In the genomic region with DNA sequence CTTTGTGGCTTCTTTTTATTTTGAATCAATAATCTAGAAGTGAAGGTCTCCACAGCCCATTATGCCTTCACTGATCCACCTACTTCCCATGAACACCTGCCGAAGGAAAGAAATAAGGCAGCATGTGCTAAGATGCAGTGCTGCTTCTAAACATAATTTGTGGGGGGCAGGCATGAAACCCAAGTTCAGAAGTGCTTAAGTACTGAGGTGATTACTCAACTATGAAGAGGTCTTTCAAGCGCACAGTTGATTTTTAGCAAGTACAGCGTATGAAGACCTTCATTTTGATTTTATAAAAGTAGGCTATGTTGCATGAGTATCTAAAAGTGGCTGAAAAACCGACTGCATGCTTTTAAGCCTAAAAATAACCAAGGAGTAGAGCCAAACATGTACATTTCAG, we compare ENCODE assay signal across 19 cellular contexts. TPM values are rescaled to one million over a fixed set of nuclear protein-coding genes. Genes with fewer than 3 reads are reported as not detected.
DNase-seq lines count a peak whose midpoint lies in the region; ATAC-seq and TF ChIP-seq lines count a peak whose summit lies in the region.
"Had no signal": no experiment of that assay in that cellular context is flagged by ENCODE, and none has a peak within 500 bp of the region (broad histone marks: within the 10 kb centered on the region; RNA-seq: fewer than 3 reads in every experiment).

No MANE protein-coding gene starts in this region.

- no peak overlapping the region for H3K4me3 Mint-ChIP-seq in activated T-cell treated with anti-CD3 and anti-CD28 coated beads, Interleukin-2, amount 50 U/mL, for 24 hours
- no peak overlapping the region for H3K4me3 Mint-ChIP-seq in neural crest cell
- H3K4me3 Mint-ChIP-seq: activated naive CD8-positive, alpha-beta T cell; central memory CD8-positive, alpha-beta T cell had no signal

- ATAC-seq in GM21619 (IDR thresholded peaks at IDR 0.05; ENCODE audit: unreplicated experiment) = peak; percentile 21
- peak; percentile 14 for ATAC-seq in HG03108 (IDR thresholded peaks at IDR 0.05; ENCODE audit: unreplicated experiment)
- ATAC-seq: A549, psoas muscle had no signal

- DNase-seq in activated T-cell treated with anti-CD3 and anti-CD28 coated beads, Interleukin-2, amount 50 U/mL, for 24 hours = no peak
- no peak for DNase-seq in activated T-cell treated with anti-CD3 and anti-CD28 coated beads, Interleukin-2, amount 50 U/mL, for 1 hour
- no peak for DNase-seq in neural crest cell (ENCODE audit: low read depth, low spot score)
- no peak for DNase-seq in HPDE6-E6E7 (ENCODE audit: extremely low spot score)
- DNase-seq in NCI-H446 (lab: John Stamatoyannopoulos, UW) = no peak
- DNase-seq in NCI-H2029 treated with DMSO at 0.1 percent for 48 hours (lab: John Stamatoyannopoulos, UW) = no peak
- DNase-seq: COR-L47, glutamatergic neuron, Karpas-422, kidney glomerular epithelial cell, NCI-H1694, psoas muscle, SJCRH30, trophoblast cell had no signal

- no peaks in the 10 kb centered on the region for H3K27me3 Mint-ChIP-seq in activated T-cell treated with anti-CD3 and anti-CD28 coated beads, Interleukin-2, amount 50 U/mL, for 24 hours
- H3K27me3 Mint-ChIP-seq in neural crest cell (ENCODE audit: low read depth) = no peaks in the 10 kb centered on the region
- H3K27me3 Mint-ChIP-seq: activated naive CD8-positive, alpha-beta T cell; central memory CD8-positive, alpha-beta T cell had no signal

- peaks cover 10% of the 10 kb centered on the region for H3K4me1 Mint-ChIP-seq in activated T-cell treated with anti-CD3 and anti-CD28 coated beads, Interleukin-2, amount 50 U/mL, for 24 hours (ENCODE audit: low read depth)
- H3K4me1 Mint-ChIP-seq in neural crest cell = peaks cover 4% of the 10 kb centered on the region
- H3K4me1 Mint-ChIP-seq: central memory CD8-positive, alpha-beta T cell had no signal

- peak overlapping the region; percentile 56 for H3K27ac Mint-ChIP-seq in activated T-cell treated with anti-CD3 and anti-CD28 coated beads, Interleukin-2, amount 50 U/mL, for 24 hours
- peak overlapping the region; percentile 19 for H3K27ac Mint-ChIP-seq in neural crest cell (ENCODE audit: unreplicated experiment)
- H3K27ac Mint-ChIP-seq: activated naive CD8-positive, alpha-beta T cell had no signal

- H3K36me3 Mint-ChIP-seq in activated T-cell treated with anti-CD3 and anti-CD28 coated beads, Interleukin-2, amount 50 U/mL, for 24 hours (ENCODE audit: low read depth) = peaks cover 44% of the 10 kb centered on the region
- H3K36me3 Mint-ChIP-seq in neural crest cell (ENCODE audit: low read depth) = peaks cover 17% of the 10 kb centered on the region

- no peaks in the 10 kb centered on the region for H3K9me3 Mint-ChIP-seq in activated T-cell treated with anti-CD3 and anti-CD28 coated beads, Interleukin-2, amount 50 U/mL, for 24 hours
- H3K9me3 Mint-ChIP-seq in neural crest cell = no peaks in the 10 kb centered on the region
- H3K9me3 Mint-ChIP-seq: central memory CD8-positive, alpha-beta T cell had no signal

- TF ChIP-seq CTCF in neural crest cell (conservative IDR thresholded peaks at IDR 0.05) = no peak

RNA-seq across cellular contexts. Expression of gene KICS2, which starts 29.5 kb away (rescaled TPM):
- total RNA-seq in neural crest cell = 5.6 and 6.9 TPM in 2 replicates
